11 cellular contexts compared by ENCODE assay signal in the genomic region with DNA sequence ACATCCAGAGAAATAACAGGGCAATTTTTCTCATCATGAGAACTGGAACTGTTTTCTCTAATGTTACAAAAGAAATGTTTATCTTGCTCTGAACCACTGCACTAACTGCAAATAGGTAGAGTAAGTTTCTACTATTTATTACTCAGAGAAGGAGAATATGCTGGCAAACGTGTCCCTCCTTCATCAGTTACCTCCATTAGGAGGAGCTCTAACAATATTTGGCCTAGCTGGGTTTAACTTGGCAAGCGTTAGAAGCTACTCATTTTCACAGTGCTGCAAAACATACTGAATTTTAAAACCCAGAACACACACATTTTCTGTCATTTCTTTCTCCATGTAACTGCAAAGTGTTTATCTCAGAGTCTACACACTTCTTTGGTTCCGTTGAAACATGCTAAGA.
DNase-seq lines count a peak whose midpoint lies in the region; ATAC-seq, FAIRE-seq and TF ChIP-seq lines count a peak whose summit lies in the region.
"Had no signal": no experiment of that assay in that cellular context is flagged by ENCODE, and none has a peak within 500 bp of the region (broad histone marks: within the 10 kb centered on the region; RNA-seq: fewer than 3 reads in every experiment).

No MANE protein-coding gene starts in this region.

- no peak overlapping the region for H3K4me2 ChIP-seq in HCT116 (ENCODE audit: low read length)

- H2AFZ ChIP-seq in HCT116 (ENCODE audit: low read depth, low read length, poor library complexity, severe bottlenecking): no peak overlapping the region
- H2AFZ ChIP-seq: GM23248 had no signal

- in situ Hi-C loops in Caki2 (cut with HindIII; ENCODE audit: low pct_unique_long_range_greater_than_20kb, low sequenced_read_pairs): no loop called here

- RAD21 ChIA-PET in HCT116 (lab: Charles Lee; ENCODE audit: low non-redundant PET in 1 of 2, low total read pairs in 2 of 2, uncharacterized antibody in 2 of 2, unreplicated experiment in 2 of 2): no interaction called here

- DNase-seq in Caki2 (ENCODE audit: low read depth) (peak; percentile 2), HCT116 (ENCODE audit: low read depth, low spot score) (no peak), RPMI8226 (peak; percentile 8), iPS-NIHi7 (ENCODE audit: extremely low spot score) (peak; percentile 27), GM19239 (ENCODE audit: insufficient read length, low spot score) (no peak), NCI-H510A (lab: John Stamatoyannopoulos, UW) (no peak), dedifferentiated amniotic fluid mesenchymal stem cell (ENCODE audit: extremely low spot score) (no peak), NCI-H2081 treated with DMSO at 0.1 percent for 48 hours (lab: John Stamatoyannopoulos, UW) (no peak)
- DNase-seq: COR-L47, GM23248, sigmoid colon had no signal

- no peak overlapping the region for H3K4me3 ChIP-seq in HCT116 (replicated peaks in 1 of 2; ENCODE audit: low read depth in 1 of 2, low read length in 2 of 2)
- H3K4me3 ChIP-seq: GM23248, sigmoid colon had no signal

- no peak for FAIRE-seq in GM19239 (lab: Jason Lieb, UNC)

- peak; percentile 44 for TF ChIP-seq RAD21 in HCT116 (IDR thresholded peaks at IDR 0.05; ENCODE audit: low read depth)

- H3K27me3 ChIP-seq in HCT116 (ENCODE audit: insufficient read depth, low read length): no peaks in the 10 kb centered on the region
- H3K27me3 ChIP-seq: sigmoid colon had no signal

- no TSS peak for BruUV-seq in HCT116 (replicated peaks; lab: Mats Ljungman, UMichigan)

- H3K9me2 ChIP-seq in HCT116 (ENCODE audit: insufficient read depth): no peaks in the 10 kb centered on the region

- CTCF ChIA-PET in HCT116 (lab: Charles Lee): interaction anchor here (1.2 to 1.5 kb wide), 2 partner anchors 10 to 243 kb away, joined by 5 to 7 read pairs; no protein-coding TSS in a partner anchor

- no peak overlapping the region for H3K27ac ChIP-seq in HCT116 (ENCODE audit: low read depth, low read length)
- H3K27ac ChIP-seq: GM23248, sigmoid colon had no signal

- H3K9me3 ChIP-seq in HCT116 (ENCODE audit: control insufficient read depth in 1 of 2, insufficient read depth in 1 of 2, low read depth in 1 of 2, low read length in 2 of 2): no peaks in the 10 kb centered on the region
- H3K9me3 ChIP-seq: sigmoid colon had no signal

- TF ChIP-seq CTCF in HCT116 (IDR thresholded peaks at IDR 0.05 in 2 of 3, conservative IDR thresholded peaks at IDR 0.05 in 1 of 3; ENCODE audit: borderline replicate concordance in 1 of 3, insufficient read depth in 1 of 3, low read depth in 2 of 3, low read length in 2 of 3): peak in 2 of 3 experiments; percentile 17 to 25; a peak in 1 of 6 replicates

- H3K79me2 ChIP-seq in HCT116 (ENCODE audit: insufficient read depth, low read length): no peaks in the 10 kb centered on the region

- no peak for TF ChIP-seq POLR2A in HCT116 (IDR thresholded peaks at IDR 0.05; ENCODE audit: borderline replicate concordance, extremely low read depth, insufficient read depth, insufficient read length)

- H4K20me1 ChIP-seq in HCT116 (ENCODE audit: insufficient read depth): no peaks in the 10 kb centered on the region

- H3K36me3 ChIP-seq in HCT116 (ENCODE audit: control insufficient read depth in 1 of 2, insufficient read depth in 2 of 2, low read length in 2 of 2): no peaks in the 10 kb centered on the region
- H3K36me3 ChIP-seq: sigmoid colon had no signal

- POLR2A ChIA-PET in HCT116 (lab: Charles Lee): no interaction called here

- peak; percentile 50 for ATAC-seq in HCT116

- no peak overlapping the region for H3K9ac ChIP-seq in HCT116 (ENCODE audit: low read length)
- H3K9ac ChIP-seq: GM23248 had no signal

- no peaks in the 10 kb centered on the region for H3K4me1 ChIP-seq in HCT116 (ENCODE audit: control insufficient read depth in 1 of 2, insufficient read depth in 2 of 2, low read length in 2 of 2)
- H3K4me1 ChIP-seq: sigmoid colon had no signal

- intact Hi-C loops in HCT116 (cut with micrococcal nuclease): loop anchor here (2.0 kb wide), 1 partner anchor 242 kb away; no protein-coding TSS in a partner anchor

TF ChIP-seq in HCT116, 20 proteins besides CTCF, POLR2A, EP300 and RAD21:
- TF ChIP-seq EZH2phosphoT487 (IDR thresholded peaks at IDR 0.05; ENCODE audit: borderline replicate concordance): no peak
- no peak for TF ChIP-seq ZNF274 (IDR thresholded peaks at IDR 0.05; ENCODE audit: low read depth, low read length)
- TF ChIP-seq, protein P1, sequence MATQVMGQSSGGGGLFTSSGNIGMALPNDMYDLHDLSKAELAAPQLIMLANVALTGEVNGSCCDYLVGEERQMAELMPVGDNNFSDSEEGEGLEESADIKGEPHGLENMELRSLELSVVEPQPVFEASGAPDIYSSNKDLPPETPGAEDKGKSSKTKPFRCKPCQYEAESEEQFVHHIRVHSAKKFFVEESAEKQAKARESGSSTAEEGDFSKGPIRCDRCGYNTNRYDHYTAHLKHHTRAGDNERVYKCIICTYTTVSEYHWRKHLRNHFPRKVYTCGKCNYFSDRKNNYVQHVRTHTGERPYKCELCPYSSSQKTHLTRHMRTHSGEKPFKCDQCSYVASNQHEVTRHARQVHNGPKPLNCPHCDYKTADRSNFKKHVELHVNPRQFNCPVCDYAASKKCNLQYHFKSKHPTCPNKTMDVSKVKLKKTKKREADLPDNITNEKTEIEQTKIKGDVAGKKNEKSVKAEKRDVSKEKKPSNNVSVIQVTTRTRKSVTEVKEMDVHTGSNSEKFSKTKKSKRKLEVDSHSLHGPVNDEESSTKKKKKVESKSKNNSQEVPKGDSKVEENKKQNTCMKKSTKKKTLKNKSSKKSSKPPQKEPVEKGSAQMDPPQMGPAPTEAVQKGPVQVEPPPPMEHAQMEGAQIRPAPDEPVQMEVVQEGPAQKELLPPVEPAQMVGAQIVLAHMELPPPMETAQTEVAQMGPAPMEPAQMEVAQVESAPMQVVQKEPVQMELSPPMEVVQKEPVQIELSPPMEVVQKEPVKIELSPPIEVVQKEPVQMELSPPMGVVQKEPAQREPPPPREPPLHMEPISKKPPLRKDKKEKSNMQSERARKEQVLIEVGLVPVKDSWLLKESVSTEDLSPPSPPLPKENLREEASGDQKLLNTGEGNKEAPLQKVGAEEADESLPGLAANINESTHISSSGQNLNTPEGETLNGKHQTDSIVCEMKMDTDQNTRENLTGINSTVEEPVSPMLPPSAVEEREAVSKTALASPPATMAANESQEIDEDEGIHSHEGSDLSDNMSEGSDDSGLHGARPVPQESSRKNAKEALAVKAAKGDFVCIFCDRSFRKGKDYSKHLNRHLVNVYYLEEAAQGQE (IDR thresholded peaks at IDR 0.05; ENCODE audit: low read depth): no peak
- no peak for TF ChIP-seq CBX3 (IDR thresholded peaks at IDR 0.05; ENCODE audit: low read depth)
- TF ChIP-seq, protein P2, sequence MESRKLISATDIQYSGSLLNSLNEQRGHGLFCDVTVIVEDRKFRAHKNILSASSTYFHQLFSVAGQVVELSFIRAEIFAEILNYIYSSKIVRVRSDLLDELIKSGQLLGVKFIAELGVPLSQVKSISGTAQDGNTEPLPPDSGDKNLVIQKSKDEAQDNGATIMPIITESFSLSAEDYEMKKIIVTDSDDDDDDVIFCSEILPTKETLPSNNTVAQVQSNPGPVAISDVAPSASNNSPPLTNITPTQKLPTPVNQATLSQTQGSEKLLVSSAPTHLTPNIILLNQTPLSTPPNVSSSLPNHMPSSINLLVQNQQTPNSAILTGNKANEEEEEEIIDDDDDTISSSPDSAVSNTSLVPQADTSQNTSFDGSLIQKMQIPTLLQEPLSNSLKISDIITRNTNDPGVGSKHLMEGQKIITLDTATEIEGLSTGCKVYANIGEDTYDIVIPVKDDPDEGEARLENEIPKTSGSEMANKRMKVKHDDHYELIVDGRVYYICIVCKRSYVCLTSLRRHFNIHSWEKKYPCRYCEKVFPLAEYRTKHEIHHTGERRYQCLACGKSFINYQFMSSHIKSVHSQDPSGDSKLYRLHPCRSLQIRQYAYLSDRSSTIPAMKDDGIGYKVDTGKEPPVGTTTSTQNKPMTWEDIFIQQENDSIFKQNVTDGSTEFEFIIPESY (IDR thresholded peaks at IDR 0.05; ENCODE audit: extremely low read depth, insufficient replicate concordance, low read length): no peak
- no peak for TF ChIP-seq CEBPB (IDR thresholded peaks at IDR 0.05; ENCODE audit: low read depth)
- no peak for TF ChIP-seq POLR2AphosphoS5 (IDR thresholded peaks at IDR 0.05; ENCODE audit: low read depth, low read length)
- no peak for TF ChIP-seq ZFX (IDR thresholded peaks at IDR 0.05)
- no peak for TF ChIP-seq SP1 (IDR thresholded peaks at IDR 0.05; ENCODE audit: low read depth)
- no peak for TF ChIP-seq ATF3 (IDR thresholded peaks at IDR 0.05)
- TF ChIP-seq SIN3A (IDR thresholded peaks at IDR 0.05; ENCODE audit: low read depth): no peak
- no peak for TF ChIP-seq ELF1 (IDR thresholded peaks at IDR 0.05; ENCODE audit: borderline replicate concordance, low read depth)
- TF ChIP-seq TCF7L2 (IDR thresholded peaks at IDR 0.05; ENCODE audit: borderline replicate concordance, extremely low read depth, insufficient read depth, insufficient read length): no peak
- TF ChIP-seq EGR1 (IDR thresholded peaks at IDR 0.05; ENCODE audit: low read depth): no peak
- no peak for TF ChIP-seq EZH2 (IDR thresholded peaks at IDR 0.05)
- TF ChIP-seq FOSL1 (IDR thresholded peaks at IDR 0.05; ENCODE audit: low read depth): no peak

Comparison
In these comparisons a context has a peak if more than half of its experiments do, and no peak if none do; other contexts are left out.
1. DNase-seq: peak in Caki2 (single experiment), RPMI8226 (single experiment) and iPS-NIHi7 (single experiment); none in HCT116 (single experiment), GM19239 (single experiment), NCI-H510A (single experiment), dedifferentiated amniotic fluid mesenchymal stem cell (single experiment) and NCI-H2081 treated with DMSO at 0.1 percent for 48 hours (single experiment).